ENCODE assay signal across 20 cellular contexts in genomic region chr5:157113007-157113406, GRCh38. TPM values are rescaled to one million over a fixed set of nuclear protein-coding genes. Genes with fewer than 3 reads are reported as not detected.
DNase-seq lines count a peak whose midpoint lies in the region; ATAC-seq and TF ChIP-seq lines count a peak whose summit lies in the region.
"Had no signal": no experiment of that assay in that cellular context is flagged by ENCODE, and none has a peak within 500 bp of the region (broad histone marks: within the 10 kb centered on the region; RNA-seq: fewer than 3 reads in every experiment).

No MANE protein-coding gene starts in this region.

- no peaks in the 10 kb centered on the region for H3K27me3 Mint-ChIP-seq in activated CD8-positive, alpha-beta memory T cell treated with anti-CD3 and anti-CD28 coated beads, Interleukin-2, amount 10 ng/mL, durations not matched to agents 7 days and 5 days
- H3K27me3 Mint-ChIP-seq in stimulated activated naive B cell treated with anti-CD40 and anti-IgM and Interleukin-4, amounts not matched to agents 10 μg/mL and 1 μg/mL and 100 μg/mL, for 72 hours: no peaks in the 10 kb centered on the region

- no peak overlapping the region for H3K4me3 Mint-ChIP-seq in activated CD8-positive, alpha-beta memory T cell treated with anti-CD3 and anti-CD28 coated beads, Interleukin-2, amount 10 ng/mL, durations not matched to agents 7 days and 5 days
- H3K4me3 Mint-ChIP-seq in stimulated activated naive B cell treated with anti-CD40 and anti-IgM and Interleukin-4, amounts not matched to agents 10 μg/mL and 1 μg/mL and 100 μg/mL, for 72 hours: no peak overlapping the region
- H3K4me3 Mint-ChIP-seq: HFFc6 had no signal

- CTCF ChIA-PET in activated CD8-positive, alpha-beta memory T cell treated with anti-CD3 and anti-CD28 coated beads, Interleukin-2, amount 10 ng/mL, durations not matched to agents 7 days and 5 days (lab: Charles Lee): interaction anchor here (4.8 kb wide), 1 partner anchor 19 kb away, joined by 18 read pairs; no protein-coding TSS in a partner anchor

- no peaks in the 10 kb centered on the region for H3K9me3 Mint-ChIP-seq in activated CD8-positive, alpha-beta memory T cell treated with anti-CD3 and anti-CD28 coated beads, Interleukin-2, amount 10 ng/mL, durations not matched to agents 7 days and 5 days (ENCODE audit: low read depth)
- no peaks in the 10 kb centered on the region for H3K9me3 Mint-ChIP-seq in stimulated activated naive B cell treated with anti-CD40 and anti-IgM and Interleukin-4, amounts not matched to agents 10 μg/mL and 1 μg/mL and 100 μg/mL, for 72 hours
- H3K9me3 Mint-ChIP-seq: activated T-cell treated with anti-CD3 and anti-CD28 coated beads, Interleukin-2, amount 50 U/mL, for 72 hours; HFFc6 had no signal

- peaks cover 12% of the 10 kb centered on the region for H3K36me3 Mint-ChIP-seq in activated CD8-positive, alpha-beta memory T cell treated with anti-CD3 and anti-CD28 coated beads, Interleukin-2, amount 10 ng/mL, durations not matched to agents 7 days and 5 days
- no peaks in the 10 kb centered on the region for H3K36me3 Mint-ChIP-seq in stimulated activated naive B cell treated with anti-CD40 and anti-IgM and Interleukin-4, amounts not matched to agents 10 μg/mL and 1 μg/mL and 100 μg/mL, for 72 hours

- H3K4me1 Mint-ChIP-seq in activated CD8-positive, alpha-beta memory T cell treated with anti-CD3 and anti-CD28 coated beads, Interleukin-2, amount 10 ng/mL, durations not matched to agents 7 days and 5 days: peaks cover 62% of the 10 kb centered on the region
- H3K4me1 Mint-ChIP-seq in stimulated activated naive B cell treated with anti-CD40 and anti-IgM and Interleukin-4, amounts not matched to agents 10 μg/mL and 1 μg/mL and 100 μg/mL, for 72 hours: peaks cover 18 to 25% of the 10 kb centered on the region in 2 donors

- DNase-seq in activated CD8-positive, alpha-beta memory T cell treated with anti-CD3 and anti-CD28 coated beads, Interleukin-2, amount 10 ng/mL, durations not matched to agents 7 days and 5 days: peak; percentile 60
- DNase-seq in activated CD8-positive, alpha-beta memory T cell treated with anti-CD3 and anti-CD28 coated beads for 24 hours: no peak
- DNase-seq in SIG-M5 (lab: John Stamatoyannopoulos, UW) (peak; percentile 29), choroid plexus epithelial cell (ENCODE audit: low read depth) (peak; percentile 4), NCI-H1930 (lab: John Stamatoyannopoulos, UW) (no peak)
- no peak for DNase-seq in stimulated activated naive B cell treated with anti-CD40 and anti-IgM and Interleukin-4, amounts not matched to agents 10 μg/mL and 1 μg/mL and 100 μg/mL, for 72 hours
- DNase-seq: activated T-cell treated with anti-CD3 and anti-CD28 coated beads, Interleukin-2, amount 50 U/mL, for 72 hours; amniotic stem cell; central memory CD4-positive, alpha-beta T cell; effector CD4-positive, alpha-beta T cell; HFFc6; Karpas-422; kidney glomerular epithelial cell; NCI-H146; OCI-M1; T1000 had no signal

- H3K4me3 ChIP-seq in choroid plexus epithelial cell (ENCODE audit: low read depth, low read length): no peak overlapping the region
- H3K4me3 ChIP-seq: SJSA1 had no signal

- ATAC-seq in activated CD8-positive, alpha-beta memory T cell treated with anti-CD3 and anti-CD28 coated beads, Interleukin-2, amount 10 ng/mL, durations not matched to agents 7 days and 5 days: no peak
- ATAC-seq in stimulated activated naive B cell treated with anti-CD40 and anti-IgM and Interleukin-4, amounts not matched to agents 10 μg/mL and 1 μg/mL and 100 μg/mL, for 72 hours (replicated peaks): no peak
- ATAC-seq in HG03378 (IDR thresholded peaks at IDR 0.05; ENCODE audit: unreplicated experiment): no peak
- no peak for ATAC-seq in GM19035 (IDR thresholded peaks at IDR 0.05; ENCODE audit: unreplicated experiment)
- ATAC-seq: activated T-cell treated with anti-CD3 and anti-CD28 coated beads, Interleukin-2, amount 50 U/mL, for 72 hours had no signal

- peak overlapping the region; percentile 65 for H3K27ac Mint-ChIP-seq in activated CD8-positive, alpha-beta memory T cell treated with anti-CD3 and anti-CD28 coated beads, Interleukin-2, amount 10 ng/mL, durations not matched to agents 7 days and 5 days
- H3K27ac Mint-ChIP-seq in stimulated activated naive B cell treated with anti-CD40 and anti-IgM and Interleukin-4, amounts not matched to agents 10 μg/mL and 1 μg/mL and 100 μg/mL, for 72 hours: peak overlapping the region; percentile 25
- H3K27ac Mint-ChIP-seq: activated T-cell treated with anti-CD3 and anti-CD28 coated beads, Interleukin-2, amount 50 U/mL, for 72 hours; HFFc6 had no signal

- no peak for TF ChIP-seq CTCF in choroid plexus epithelial cell (conservative IDR thresholded peaks at IDR 0.05; ENCODE audit: low read depth, low read length)

RNA-seq across cellular contexts. Expression of gene HAVCR2, which starts 4.2 kb away (rescaled TPM):
- total RNA-seq in activated CD8-positive, alpha-beta memory T cell treated with anti-CD3 and anti-CD28 coated beads, Interleukin-2, amount 10 ng/mL, durations not matched to agents 7 days and 5 days: 100 to 1,000 TPM in 1 of 2 experiments, 10 to 100 TPM in 1; 51.9 to 108 TPM
- total RNA-seq: NCI-H460 had no signal

RNA-seq across cellular contexts. Expression of gene MED7, which starts 29.7 kb away (rescaled TPM):
- total RNA-seq in activated CD8-positive, alpha-beta memory T cell treated with anti-CD3 and anti-CD28 coated beads, Interleukin-2, amount 10 ng/mL, durations not matched to agents 7 days and 5 days: 10 to 100 TPM; 15.8 to 17.0 TPM

RNA-seq across cellular contexts. Expression of gene GARIN3, which starts 53.1 kb away (rescaled TPM):
- total RNA-seq in activated CD8-positive, alpha-beta memory T cell treated with anti-CD3 and anti-CD28 coated beads, Interleukin-2, amount 10 ng/mL, durations not matched to agents 7 days and 5 days: under 1 TPM in 1 of 2 experiments, not detected in 1; 0.09 TPM
- total RNA-seq: HFFc6, NCI-H460, SJSA1 had no signal

RNA-seq across cellular contexts. Expression of gene HAVCR1, which starts 54.1 kb away (rescaled TPM):
- 1 to 10 TPM; 2.2 to 2.7 TPM for total RNA-seq in activated CD8-positive, alpha-beta memory T cell treated with anti-CD3 and anti-CD28 coated beads, Interleukin-2, amount 10 ng/mL, durations not matched to agents 7 days and 5 days
- total RNA-seq: HFFc6, NCI-H460, SJSA1 had no signal

Comparison
In these comparisons a context has a peak if more than half of its experiments do, and no peak if none do; other contexts are left out.
1. DNase-seq: peak in activated CD8-positive, alpha-beta memory T cell treated with anti-CD3 and anti-CD28 coated beads, Interleukin-2, amount 10 ng/mL, durations not matched to agents 7 days and 5 days (single experiment), SIG-M5 (single experiment) and choroid plexus epithelial cell (single experiment); none in activated CD8-positive, alpha-beta memory T cell treated with anti-CD3 and anti-CD28 coated beads for 24 hours (single experiment), stimulated activated naive B cell treated with anti-CD40 and anti-IgM and Interleukin-4, amounts not matched to agents 10 μg/mL and 1 μg/mL and 100 μg/mL, for 72 hours (single experiment) and NCI-H1930 (0 of 2).